ENCODE assay signal across 8 cellular contexts in genomic region chr18:59084286-59084779, GRCh38. TPM values are rescaled to one million over a fixed set of nuclear protein-coding genes. Genes with fewer than 3 reads are reported as not detected.
DNase-seq lines count a peak whose midpoint lies in the region; ATAC-seq, FAIRE-seq and TF ChIP-seq lines count a peak whose summit lies in the region.

No MANE protein-coding gene starts in this region.

- peak; percentile 58 for ATAC-seq in GM19043 (IDR thresholded peaks at IDR 0.05; ENCODE audit: low read depth, unreplicated experiment)

- H3K36me3 ChIP-seq in thyroid gland = no peaks in the 10 kb centered on the region

- no peak overlapping the region for H3K4me3 Mint-ChIP-seq in activated T-helper 2 cell treated with anti-CD3 and anti-CD28 coated beads, Interferon-gamma antibody, Interleukin-2, Interleukin-4, amounts not matched to agents 10 μg/mL and 5 μg/mL and 100 μg/mL, durations not matched to agents 14 hours and 24 hours and 36 hours (ENCODE audit: low read depth)

- peaks cover 0 to 5% of the 10 kb centered on the region in 2 donors for H3K4me1 ChIP-seq in thyroid gland

- peak; percentile 88 for TF ChIP-seq CTCF in RWPE1 (conservative IDR thresholded peaks at IDR 0.05; ENCODE audit: low read depth)
- peak; percentile 53 to 88 (median 72) for TF ChIP-seq CTCF in thyroid gland (IDR thresholded peaks at IDR 0.05)

- peak; percentile 51 for FAIRE-seq in A204.1 (lab: Jason Lieb, UNC)

- no peak overlapping the region for H3K27ac Mint-ChIP-seq in activated T-helper 2 cell treated with anti-CD3 and anti-CD28 coated beads, Interferon-gamma antibody, Interleukin-2, Interleukin-4, amounts not matched to agents 10 μg/mL and 5 μg/mL and 100 μg/mL, durations not matched to agents 14 hours and 24 hours and 36 hours

- 0% methylated on average over 7 of the region's 7 CpGs for WGBS in thyroid gland, 2 donors

- DNase-seq in M059J (ENCODE audit: low read depth) (peak; percentile 74), RWPE1 (ENCODE audit: low spot score) (peak; percentile 40), foreskin melanocyte (peak; percentile 59), occipital lobe (lab: John Stamatoyannopoulos, UW) (peak; percentile 49), thyroid gland (peak; percentile 76 to 85)
- DNase-seq in activated T-helper 2 cell treated with anti-CD3 and anti-CD28 coated beads, Interferon-gamma antibody, Interleukin-2, Interleukin-4, amounts not matched to agents 10 μg/mL and 5 μg/mL and 100 μg/mL, durations not matched to agents 14 hours and 24 hours and 36 hours (ENCODE audit: low spot score) = peak; percentile 41

- H3K4me3 ChIP-seq in thyroid gland (replicated peaks in 1 of 3) = no peak overlapping the region

- TF ChIP-seq POLR2A in thyroid gland (IDR thresholded peaks at IDR 0.05) = no peak

- H3K36me3 Mint-ChIP-seq in activated T-helper 2 cell treated with anti-CD3 and anti-CD28 coated beads, Interferon-gamma antibody, Interleukin-2, Interleukin-4, amounts not matched to agents 10 μg/mL and 5 μg/mL and 100 μg/mL, durations not matched to agents 14 hours and 24 hours and 36 hours (ENCODE audit: low read depth) = no peaks in the 10 kb centered on the region

- no peaks in the 10 kb centered on the region for H3K27me3 ChIP-seq in thyroid gland

- H3K4me1 Mint-ChIP-seq in activated T-helper 2 cell treated with anti-CD3 and anti-CD28 coated beads, Interferon-gamma antibody, Interleukin-2, Interleukin-4, amounts not matched to agents 10 μg/mL and 5 μg/mL and 100 μg/mL, durations not matched to agents 14 hours and 24 hours and 36 hours (ENCODE audit: low read depth) = peaks cover 6% of the 10 kb centered on the region

- intact Hi-C loops in activated T-helper 2 cell treated with anti-CD3 and anti-CD28 coated beads, Interferon-gamma antibody, Interleukin-2, Interleukin-4, amounts not matched to agents 10 μg/mL and 5 μg/mL and 100 μg/mL, durations not matched to agents 14 hours and 24 hours and 36 hours (cut with micrococcal nuclease) = loop anchor here (1.0 to 10.0 kb wide), 4 partner anchors 58 to 318 kb away; no protein-coding TSS in a partner anchor
- intact Hi-C loops in thyroid gland (cut with DNase I) = no loop called here

- H3K27ac ChIP-seq in RWPE1 (no peak overlapping the region), thyroid gland (no peak overlapping the region)

- H3K27me3 Mint-ChIP-seq in activated T-helper 2 cell treated with anti-CD3 and anti-CD28 coated beads, Interferon-gamma antibody, Interleukin-2, Interleukin-4, amounts not matched to agents 10 μg/mL and 5 μg/mL and 100 μg/mL, durations not matched to agents 14 hours and 24 hours and 36 hours (ENCODE audit: low read depth) = peaks cover 16% of the 10 kb centered on the region

- POLR2A ChIA-PET in RWPE1 (lab: Yijun Ruan, JAX; ENCODE audit: low non-redundant PET) = no interaction called here

- no peaks in the 10 kb centered on the region for H3K9me3 ChIP-seq in thyroid gland

- CTCF ChIA-PET in RWPE1 (lab: Yijun Ruan, JAX) = interaction anchor here (0.6 to 2.1 kb wide), 6 partner anchors 8 to 318 kb away, joined by 3 to 14 read pairs (median 3); no protein-coding TSS in a partner anchor

- no peaks in the 10 kb centered on the region for H3K9me3 Mint-ChIP-seq in activated T-helper 2 cell treated with anti-CD3 and anti-CD28 coated beads, Interferon-gamma antibody, Interleukin-2, Interleukin-4, amounts not matched to agents 10 μg/mL and 5 μg/mL and 100 μg/mL, durations not matched to agents 14 hours and 24 hours and 36 hours

RNA-seq across cellular contexts. Expression of gene SEC11C, which starts 55.4 kb away (rescaled TPM):
- total RNA-seq in M059J (2014; rRNA removed; shearing (Covaris generic)) = 53.0 and 53.1 TPM in 2 replicates
- total RNA-seq in activated T-helper 2 cell treated with anti-CD3 and anti-CD28 coated beads, Interferon-gamma antibody, Interleukin-2, Interleukin-4, amounts not matched to agents 10 μg/mL and 5 μg/mL and 100 μg/mL, durations not matched to agents 14 hours and 24 hours and 36 hours = 198 and 208 TPM in 2 replicates
- total RNA-seq in occipital lobe = 56.0 TPM
- 100 to 1,000 TPM in 2 of 4 donors, 10 to 100 TPM in 2; 62.2 to 198 (median 118) TPM for total RNA-seq in thyroid gland
